8 cellular contexts compared by ENCODE assay signal in the genomic region with DNA sequence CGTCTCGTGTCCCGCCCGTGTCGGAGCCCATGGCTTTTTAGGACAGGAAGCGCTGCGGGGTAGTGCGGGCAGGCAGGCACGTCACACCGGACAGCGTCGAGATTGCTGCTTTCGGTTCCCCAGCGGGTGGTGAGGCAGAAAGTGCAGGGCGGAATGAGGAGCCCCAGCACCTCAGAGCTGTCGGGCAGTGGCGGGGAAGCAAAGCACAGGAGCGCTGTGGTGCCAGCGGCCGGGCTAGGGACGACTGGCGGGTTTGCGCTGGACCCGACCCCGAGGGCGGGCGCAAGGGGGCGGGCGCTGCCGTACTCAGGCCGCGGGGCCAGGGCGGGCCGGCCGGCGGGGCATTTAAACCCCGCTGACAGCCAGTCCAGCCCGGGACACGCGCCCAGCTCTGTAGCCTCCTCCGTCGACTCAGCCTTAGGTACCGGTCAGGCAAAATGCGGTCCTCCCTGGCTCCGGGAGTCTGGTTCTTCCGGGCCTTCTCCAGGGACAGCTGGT. TPM values are rescaled to one million over a fixed set of nuclear protein-coding genes. Genes with fewer than 3 reads are reported as not detected.
DNase-seq lines count a peak whose midpoint lies in the region; ATAC-seq, FAIRE-seq and TF ChIP-seq lines count a peak whose summit lies in the region.

A gene (plus strand): TSS at position 375 of the 498 bp plus-strand sequence. CDS start 63 bp downstream, at position 438.

- peak; percentile 83 for DNase-seq in GM12891 (ENCODE audit: insufficient read length, low spot score)
- DNase-seq in H4 (ENCODE audit: low spot score), result peak; percentile 67
- peak; percentile 8 to 9 for DNase-seq in Kasumi-1 (lab: John Stamatoyannopoulos, UW)
- DNase-seq in activated CD4-positive, alpha-beta T cell treated with anti-CD3 and anti-CD28 coated beads, Interleukin-2, amount 50 U/mL, for 48 hours, result peak; percentile 54 to 65
- DNase-seq in epithelial cell of proximal tubule (ENCODE audit: low read depth), result no peak
- no peak for DNase-seq in cerebellar cortex (ENCODE audit: low spot score)

- H3K27ac Mint-ChIP-seq in stimulated activated memory B cell treated with anti-CD40 and anti-IgM and Interleukin-4, amounts not matched to agents 10 μg/mL and 1 μg/mL and 100 μg/mL, for 72 hours, result peak within 1 kb of the TSS; percentile 92

- H3K9me3 Mint-ChIP-seq in stimulated activated memory B cell treated with anti-CD40 and anti-IgM and Interleukin-4, amounts not matched to agents 10 μg/mL and 1 μg/mL and 100 μg/mL, for 72 hours, result no peaks in the 10 kb centered on the region

- peak; percentile 16 for TF ChIP-seq CTCF in epithelial cell of proximal tubule (conservative IDR thresholded peaks at IDR 0.05; ENCODE audit: low read depth, low read length)

- no peaks in the 10 kb centered on the region for H3K9me3 ChIP-seq in mononuclear cell (ENCODE audit: low read depth, low read length)

- H3K36me3 Mint-ChIP-seq in stimulated activated memory B cell treated with anti-CD40 and anti-IgM and Interleukin-4, amounts not matched to agents 10 μg/mL and 1 μg/mL and 100 μg/mL, for 72 hours, result no peaks in the 10 kb centered on the region

- peaks cover 38% of the 10 kb centered on the region for H3K4me1 ChIP-seq in mononuclear cell (ENCODE audit: insufficient read depth, low read length)

- H3K4me3 ChIP-seq in epithelial cell of proximal tubule (ENCODE audit: low read depth, low read length) (peak within 1 kb of the TSS; percentile 68), mononuclear cell (ENCODE audit: low read length) (peak within 1 kb of the TSS; percentile 56)

- ATAC-seq in stimulated activated memory B cell treated with anti-CD40 and anti-IgM and Interleukin-4, amounts not matched to agents 10 μg/mL and 1 μg/mL and 100 μg/mL, for 72 hours, result peak; percentile 97

- H3K4me3 Mint-ChIP-seq in stimulated activated memory B cell treated with anti-CD40 and anti-IgM and Interleukin-4, amounts not matched to agents 10 μg/mL and 1 μg/mL and 100 μg/mL, for 72 hours, result peak within 1 kb of the TSS; percentile 85

- no peaks in the 10 kb centered on the region for H3K27me3 Mint-ChIP-seq in stimulated activated memory B cell treated with anti-CD40 and anti-IgM and Interleukin-4, amounts not matched to agents 10 μg/mL and 1 μg/mL and 100 μg/mL, for 72 hours

- peaks cover 20% of the 10 kb centered on the region for H3K27me3 ChIP-seq in mononuclear cell (ENCODE audit: insufficient read depth, low read length)

- TF ChIP-seq POLR2A in GM12891 (IDR thresholded peaks at IDR 0.05; ENCODE audit: low read depth, low read length), result peak; percentile 70

- FAIRE-seq in GM12891 (lab: Jason Lieb, UNC), result peak; percentile 97

- H3K4me1 Mint-ChIP-seq in stimulated activated memory B cell treated with anti-CD40 and anti-IgM and Interleukin-4, amounts not matched to agents 10 μg/mL and 1 μg/mL and 100 μg/mL, for 72 hours, result peaks cover 27% of the 10 kb centered on the region

TF ChIP-seq in GM12891, 5 proteins besides CTCF, POLR2A, EP300 and RAD21:
- TF ChIP-seq PAX5 (IDR thresholded peaks at IDR 0.05; ENCODE audit: insufficient read depth, low read length, severe bottlenecking) (no peak), POU2F2 (IDR thresholded peaks at IDR 0.05; ENCODE audit: low read depth, low read length) (0 out of 2 replicates have a peak, but pooled peaks have one; percentile 24), SPI1 (IDR thresholded peaks at IDR 0.05; ENCODE audit: low read depth, low read length) (peak; percentile 92), POLR2AphosphoS5 (IDR thresholded peaks at IDR 0.05; ENCODE audit: low read depth, low read length) (peak; percentile 70), TAF1 (IDR thresholded peaks at IDR 0.05; ENCODE audit: low read depth, low read length) (peak; percentile 27; the same call in 1 of the 2 replicates)

RNA-seq across cellular contexts. Expression of the gene that starts here (rescaled TPM):
- 1.7 TPM for polyA plus RNA-seq in GM12891 (2012; ENCODE audit: low read depth, missing spikeins)
- total RNA-seq in H4 (2014; rRNA removed; shearing (Covaris generic)), result 0.80 and 0.95 TPM in 2 replicates
- 2.0 and 2.7 TPM in 2 replicates for total RNA-seq in epithelial cell of proximal tubule
- total RNA-seq in mononuclear cell, result 3.5 TPM

Comparison
In these comparisons a context has a peak if more than half of its experiments do, and no peak if none do; other contexts are left out.
1. Peak in DNase-seq in H4; RNA of the gene not detected or under 1 TPM.
2. DNase-seq: peak in GM12891 (single experiment), Kasumi-1 (2 of 2) and activated CD4-positive, alpha-beta T cell treated with anti-CD3 and anti-CD28 coated beads, Interleukin-2, amount 50 U/mL, for 48 hours (2 of 2); none in epithelial cell of proximal tubule (single experiment) and cerebellar cortex (single experiment).